Comparison of ENCODE assay signal across 13 cellular contexts in genomic region chr1:90879281-90879680, GRCh38.
DNase-seq lines count a peak whose midpoint lies in the region; ATAC-seq and TF ChIP-seq lines count a peak whose summit lies in the region.
"Had no signal": no experiment of that assay in that cellular context is flagged by ENCODE, and none has a peak within 500 bp of the region (broad histone marks: within the 10 kb centered on the region; RNA-seq: fewer than 3 reads in every experiment).

No MANE protein-coding gene starts in this region.

- H2AFZ ChIP-seq in HCT116 (ENCODE audit: low read depth, low read length, poor library complexity, severe bottlenecking) = no peak overlapping the region

- intact Hi-C loops in HCT116 (cut with micrococcal nuclease) = no loop called here

- TF ChIP-seq CTCF in HCT116 (IDR thresholded peaks at IDR 0.05 in 2 of 3, conservative IDR thresholded peaks at IDR 0.05 in 1 of 3; ENCODE audit: borderline replicate concordance in 1 of 3, insufficient read depth in 1 of 3, low read depth in 2 of 3, low read length in 2 of 3) = no peak

- no peak for ATAC-seq in HCT116
- no peak for ATAC-seq in esophagus mucosa
- ATAC-seq in HG02798 (IDR thresholded peaks at IDR 0.05; ENCODE audit: poor library complexity, unreplicated experiment) = no peak
- ATAC-seq: foreskin keratinocyte had no signal

- no peaks in the 10 kb centered on the region for H3K9me2 ChIP-seq in HCT116 (ENCODE audit: insufficient read depth)

- H3K27me3 ChIP-seq in HCT116 (ENCODE audit: insufficient read depth, low read length) = no peaks in the 10 kb centered on the region
- H3K27me3 ChIP-seq: foreskin keratinocyte had no signal

- no TSS peak for BruUV-seq in HCT116 (replicated peaks; lab: Mats Ljungman, UMichigan)

- no peak overlapping the region for H3K4me2 ChIP-seq in HCT116 (ENCODE audit: low read length)

- DNase-seq in DMS53 (lab: John Stamatoyannopoulos, UW) = peak; percentile 73
- DNase-seq in HCT116 (ENCODE audit: low read depth, low spot score) = peak; percentile 8
- DNase-seq in OCI-M1 (lab: John Stamatoyannopoulos, UW) = peak; percentile 57
- DNase-seq in fibroblast of gingiva (ENCODE audit: low read depth) = peak; percentile 6
- DNase-seq in UCSD-AML1 (lab: John Stamatoyannopoulos, UW; ENCODE audit: unreplicated experiment) = no peak
- DNase-seq in GF-D8 (lab: John Stamatoyannopoulos, UW) = no peak
- DNase-seq: activated CD8-positive, alpha-beta memory T cell treated with anti-CD3 and anti-CD28 coated beads, Interleukin-2, amount 50 U/mL, for 4 hours; activated naive CD4-positive, alpha-beta T cell treated with anti-CD3 and anti-CD28 coated beads for 36 hours; NCI-H774 had no signal

- TF ChIP-seq RAD21 in HCT116 (IDR thresholded peaks at IDR 0.05; ENCODE audit: low read depth) = no peak

- TF ChIP-seq POLR2A in HCT116 (IDR thresholded peaks at IDR 0.05; ENCODE audit: borderline replicate concordance, extremely low read depth, insufficient read depth, insufficient read length) = no peak

- no peak overlapping the region for H3K9ac ChIP-seq in HCT116 (ENCODE audit: low read length)

- no peaks in the 10 kb centered on the region for H4K20me1 ChIP-seq in HCT116 (ENCODE audit: insufficient read depth)

- H3K4me1 ChIP-seq in HCT116 (ENCODE audit: control insufficient read depth in 1 of 2, insufficient read depth in 2 of 2, low read length in 2 of 2) = no peaks in the 10 kb centered on the region
- H3K4me1 ChIP-seq: foreskin keratinocyte had no signal

- H3K36me3 ChIP-seq in HCT116 (ENCODE audit: control insufficient read depth in 1 of 2, insufficient read depth in 2 of 2, low read length in 2 of 2) = no peaks in the 10 kb centered on the region

- CTCF ChIA-PET in HCT116 (lab: Charles Lee) = no interaction called here

- no peaks in the 10 kb centered on the region for H3K79me2 ChIP-seq in HCT116 (ENCODE audit: insufficient read depth, low read length)

- H3K4me3 ChIP-seq in HCT116 (replicated peaks in 1 of 2; ENCODE audit: low read depth in 1 of 2, low read length in 2 of 2) = no peak overlapping the region

- POLR2A ChIA-PET in HCT116 (lab: Charles Lee) = no interaction called here

- H3K9me3 ChIP-seq in HCT116 (ENCODE audit: control insufficient read depth in 1 of 2, insufficient read depth in 1 of 2, low read depth in 1 of 2, low read length in 2 of 2) = peaks cover 14 to 15% of the 10 kb centered on the region in 2 experiments; a peak in 3 of 4 replicates

- H3K27ac ChIP-seq in HCT116 (ENCODE audit: low read depth, low read length) = no peak overlapping the region
- H3K27ac ChIP-seq: C4-2B, foreskin keratinocyte had no signal

- RAD21 ChIA-PET in HCT116 (lab: Charles Lee; ENCODE audit: low non-redundant PET in 1 of 2, low total read pairs in 2 of 2, uncharacterized antibody in 2 of 2, unreplicated experiment in 2 of 2) = no interaction called here

TF ChIP-seq in HCT116, 20 proteins besides CTCF, POLR2A, EP300 and RAD21:
- TF ChIP-seq POLR2AphosphoS5 (IDR thresholded peaks at IDR 0.05; ENCODE audit: low read depth, low read length) (no peak), ZFX (IDR thresholded peaks at IDR 0.05) (no peak), FOSL1 (IDR thresholded peaks at IDR 0.05; ENCODE audit: low read depth) (no peak), CBX3 (IDR thresholded peaks at IDR 0.05; ENCODE audit: low read depth) (peak; percentile 83; the same call in 1 of the 2 replicates), ELF1 (IDR thresholded peaks at IDR 0.05; ENCODE audit: borderline replicate concordance, low read depth) (no peak), ATF3 (IDR thresholded peaks at IDR 0.05) (no peak)

Comparison
In these comparisons a context has a peak if more than half of its experiments do, and no peak if none do; other contexts are left out.
1. DNase-seq: peak in DMS53 (single experiment), HCT116 (single experiment), OCI-M1 (single experiment) and fibroblast of gingiva (single experiment); none in UCSD-AML1 (single experiment) and GF-D8 (single experiment).